In the genomic region with DNA sequence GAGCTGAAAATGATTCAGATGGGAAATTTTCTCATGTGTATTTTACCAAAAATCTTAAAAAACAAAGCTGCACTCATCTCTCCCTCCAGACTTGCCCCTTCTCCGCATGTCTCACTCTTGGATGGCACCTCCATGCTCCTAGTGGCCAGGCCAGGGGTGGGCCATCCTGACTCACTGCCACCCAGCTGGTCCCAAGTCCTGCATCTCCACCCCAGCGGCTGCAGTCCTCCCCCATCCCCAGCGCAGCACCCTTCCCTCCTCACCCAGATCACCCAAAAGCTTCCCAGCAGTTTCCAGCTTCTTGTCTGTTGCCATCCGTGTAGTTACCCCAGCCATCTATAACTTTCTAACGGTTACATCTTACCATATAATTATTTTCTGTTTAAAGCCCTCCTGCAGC, we compare ENCODE assay signal across 38 cellular contexts.
"Had no signal": no experiment of that assay in that cellular context is flagged by ENCODE, and none has a peak within 500 bp of the region (broad histone marks: within the 10 kb centered on the region; RNA-seq: fewer than 3 reads in every experiment).

No MANE protein-coding gene starts in this region.

- FAIRE-seq: bronchial epithelial cell, TTC549 had no signal

- H3K36me3 Mint-ChIP-seq: activated naive CD4-positive, alpha-beta T cell treated with anti-CD3 and anti-CD28 coated beads, Interleukin-2, amount 10 ng/mL, durations not matched to agents 7 days and 5 days; activated naive CD4-positive, alpha-beta T cell treated with anti-CD3 and anti-CD28 coated beads, Interleukin-2, amount 50 U/mL, for 24 hours; activated naive CD8-positive, alpha-beta T cell; activated naive CD8-positive, alpha-beta T cell treated with anti-CD3 and anti-CD28 coated beads, Interleukin-2, amount 10 ng/mL, durations not matched to agents 7 days and 5 days; brain had no signal

- DNase-seq: activated B cell treated with CpG ODN at 0.5 μM for 24 hours; activated CD4-positive, alpha-beta memory T cell treated with anti-CD3 and anti-CD28 coated beads for 36 hours; activated CD4-positive, alpha-beta T cell treated with anti-CD3 and anti-CD28 coated beads for 4 hours; activated CD4-positive, alpha-beta T cell treated with anti-CD3 and anti-CD28 coated beads, Interleukin-2, amount 10 ng/mL, durations not matched to agents 24 days and 14 days; activated CD4-positive, alpha-beta T cell treated with anti-CD3 and anti-CD28 coated beads, Interleukin-2, amount 50 U/mL, for 1 hour; activated CD4-positive, alpha-beta T cell treated with anti-CD3 and anti-CD28 coated beads, Interleukin-2, amount 50 U/mL, for 4 hours; activated CD4-positive, CD25-positive, alpha-beta regulatory T cell treated with anti-CD3 and anti-CD28 coated beads, Interleukin-2, amount 50 U/mL, for 72 hours; activated CD8-positive, alpha-beta memory T cell treated with anti-CD3 and anti-CD28 coated beads, Interleukin-2, amount 50 U/mL, for 4 hours; activated CD8-positive, alpha-beta T cell treated with anti-CD3 and anti-CD28 coated beads for 36 hours; activated gamma-delta T cell; activated naive CD4-positive, alpha-beta T cell treated with anti-CD3 and anti-CD28 coated beads, Interleukin-2, amount 10 ng/mL, durations not matched to agents 7 days and 5 days; activated naive CD4-positive, alpha-beta T cell treated with Interleukin-2 at 50 U/mL for 16 hours; activated naive CD8-positive, alpha-beta T cell treated with anti-CD3 and anti-CD28 coated beads, Interleukin-2, amount 10 ng/mL, durations not matched to agents 7 days and 5 days; activated naive CD8-positive, alpha-beta T cell treated with anti-CD3 and anti-CD28 coated beads, Interleukin-2, amount 50 U/mL, for 24 hours; activated T-cell treated with anti-CD3 and anti-CD28 coated beads for 4 hours; activated T-cell treated with anti-CD3 and anti-CD28 coated beads, Interleukin-2, amount 50 U/mL, for 1 hour; activated T-cell treated with anti-CD3 and anti-CD28 coated beads, Interleukin-2, amount 50 U/mL, for 4 hours; activated T-cell treated with anti-CD3 and anti-CD28 coated beads, Interleukin-2, amount 50 U/mL, for 72 hours; amygdala; anterior cingulate cortex; caudate nucleus; cerebellar nuclear complex; T-helper 1 cell; T-helper 2 cell; T-helper 9 cell had no signal

- H3K27ac Mint-ChIP-seq: activated B cell treated with CpG ODN at 0.5 μM for 24 hours; activated CD4-positive, alpha-beta memory T cell treated with anti-CD3 and anti-CD28 coated beads for 36 hours; activated CD4-positive, alpha-beta T cell treated with anti-CD3 and anti-CD28 coated beads, Interleukin-2, amount 10 ng/mL, durations not matched to agents 24 days and 14 days; activated CD8-positive, alpha-beta T cell treated with anti-CD3 and anti-CD28 coated beads for 36 hours; activated naive CD4-positive, alpha-beta T cell treated with anti-CD3 and anti-CD28 coated beads, Interleukin-2, amount 10 ng/mL, durations not matched to agents 7 days and 5 days; activated naive CD4-positive, alpha-beta T cell treated with anti-CD3 and anti-CD28 coated beads, Interleukin-2, amount 50 U/mL, for 24 hours; activated naive CD8-positive, alpha-beta T cell; activated naive CD8-positive, alpha-beta T cell treated with anti-CD3 and anti-CD28 coated beads, Interleukin-2, amount 10 ng/mL, durations not matched to agents 7 days and 5 days; activated naive CD8-positive, alpha-beta T cell treated with anti-CD3 and anti-CD28 coated beads, Interleukin-2, amount 50 U/mL, for 24 hours; activated T-cell treated with anti-CD3 and anti-CD28 coated beads, Interleukin-2, amount 50 U/mL, for 72 hours; activated T-helper 1 cell treated with anti-CD3 and anti-CD28 coated beads, Interleukin-12 subunit alpha, Interleukin-12 subunit beta, Interleukin-2, Interleukin-4 antibody, amounts not matched to agents 30 ng/mL and 10 ng/mL and 1 ng/mL, durations not matched to agents 14 hours and 24 hours and 36 hours; activated T-helper 17 cell treated with anti-CD3 and anti-CD28 coated beads, Interleukin-2, amount 50 U/mL, for 72 hours; brain; T-helper 1 cell treated with Interleukin-12 subunit alpha and Interleukin-12 subunit beta and Interleukin-4 antibody, amounts not matched to agents 30 μg/mL and 1 μg/mL, for 36 hours; T-helper 2 cell treated with Interferon-gamma antibody and Interleukin-4, amounts not matched to agents 5 μg/mL and 100 μg/mL, for 36 hours had no signal

- H3K9me3 ChIP-seq: ascending aorta had no signal

- H3K4me1 ChIP-seq: ascending aorta had no signal

- H3K27me3 ChIP-seq: ascending aorta, cardiac muscle cell had no signal

- H3K4me1 Mint-ChIP-seq: activated B cell treated with CpG ODN at 0.5 μM for 24 hours; activated CD4-positive, alpha-beta T cell treated with anti-CD3 and anti-CD28 coated beads, Interleukin-2, amount 10 ng/mL, durations not matched to agents 24 days and 14 days; activated naive CD4-positive, alpha-beta T cell treated with anti-CD3 and anti-CD28 coated beads, Interleukin-2, amount 10 ng/mL, durations not matched to agents 7 days and 5 days; activated naive CD8-positive, alpha-beta T cell treated with anti-CD3 and anti-CD28 coated beads, Interleukin-2, amount 10 ng/mL, durations not matched to agents 7 days and 5 days; activated T-helper 17 cell treated with anti-CD3 and anti-CD28 coated beads, Interleukin-2, amount 50 U/mL, for 72 hours; central memory CD8-positive, alpha-beta T cell had no signal

- H3K27me3 Mint-ChIP-seq: activated naive CD4-positive, alpha-beta T cell treated with anti-CD3 and anti-CD28 coated beads, Interleukin-2, amount 50 U/mL, for 24 hours; activated naive CD8-positive, alpha-beta T cell had no signal

- H3K27ac ChIP-seq: ascending aorta, cardiac muscle cell, VCaP had no signal

- H3K9me3 Mint-ChIP-seq: activated B cell treated with CpG ODN at 0.5 μM for 24 hours; activated CD4-positive, alpha-beta T cell treated with anti-CD3 and anti-CD28 coated beads, Interleukin-2, amount 10 ng/mL, durations not matched to agents 24 days and 14 days; activated naive CD4-positive, alpha-beta T cell treated with anti-CD3 and anti-CD28 coated beads, Interleukin-2, amount 50 U/mL, for 24 hours; activated naive CD8-positive, alpha-beta T cell treated with anti-CD3 and anti-CD28 coated beads, Interleukin-2, amount 50 U/mL, for 24 hours; activated T-cell treated with anti-CD3 and anti-CD28 coated beads, Interleukin-2, amount 50 U/mL, for 4 hours; activated T-helper 17 cell treated with anti-CD3 and anti-CD28 coated beads, Interleukin-2, amount 50 U/mL, for 72 hours; central memory CD8-positive, alpha-beta T cell had no signal

- H3K4me3 Mint-ChIP-seq: activated B cell treated with CpG ODN at 0.5 μM for 24 hours; activated CD4-positive, alpha-beta memory T cell treated with anti-CD3 and anti-CD28 coated beads for 36 hours; activated CD4-positive, alpha-beta T cell treated with anti-CD3 and anti-CD28 coated beads, Interleukin-2, amount 10 ng/mL, durations not matched to agents 24 days and 14 days; activated CD8-positive, alpha-beta T cell treated with anti-CD3 and anti-CD28 coated beads for 36 hours; activated naive CD4-positive, alpha-beta T cell treated with anti-CD3 and anti-CD28 coated beads, Interleukin-2, amount 10 ng/mL, durations not matched to agents 7 days and 5 days; activated naive CD4-positive, alpha-beta T cell treated with anti-CD3 and anti-CD28 coated beads, Interleukin-2, amount 50 U/mL, for 24 hours; activated naive CD8-positive, alpha-beta T cell; activated naive CD8-positive, alpha-beta T cell treated with anti-CD3 and anti-CD28 coated beads, Interleukin-2, amount 10 ng/mL, durations not matched to agents 7 days and 5 days; activated naive CD8-positive, alpha-beta T cell treated with anti-CD3 and anti-CD28 coated beads, Interleukin-2, amount 50 U/mL, for 24 hours; activated T-cell treated with anti-CD3 and anti-CD28 coated beads, Interleukin-2, amount 50 U/mL, for 4 hours; activated T-cell treated with anti-CD3 and anti-CD28 coated beads, Interleukin-2, amount 50 U/mL, for 72 hours; activated T-helper 1 cell treated with anti-CD3 and anti-CD28 coated beads, Interleukin-12 subunit alpha, Interleukin-12 subunit beta, Interleukin-2, Interleukin-4 antibody, amounts not matched to agents 30 ng/mL and 10 ng/mL and 1 ng/mL, durations not matched to agents 14 hours and 24 hours and 36 hours; activated T-helper 17 cell treated with anti-CD3 and anti-CD28 coated beads, Interleukin-2, amount 50 U/mL, for 72 hours; brain; central memory CD8-positive, alpha-beta T cell; T-helper 1 cell treated with Interleukin-12 subunit alpha and Interleukin-12 subunit beta and Interleukin-4 antibody, amounts not matched to agents 30 μg/mL and 1 μg/mL, for 36 hours; T-helper 2 cell treated with Interferon-gamma antibody and Interleukin-4, amounts not matched to agents 5 μg/mL and 100 μg/mL, for 36 hours had no signal

- H3K4me3 ChIP-seq: ascending aorta, cardiac muscle cell had no signal

- H3K36me3 ChIP-seq: ascending aorta, cardiac muscle cell had no signal

- ATAC-seq: activated CD8-positive, alpha-beta T cell treated with anti-CD3 and anti-CD28 coated beads for 36 hours; activated naive CD8-positive, alpha-beta T cell treated with anti-CD3 and anti-CD28 coated beads, Interleukin-2, amount 50 U/mL, for 24 hours; activated T-cell treated with anti-CD3 and anti-CD28 coated beads, Interleukin-2, amount 50 U/mL, for 4 hours had no signal
